9 cellular contexts compared by ENCODE assay signal in the genomic region with DNA sequence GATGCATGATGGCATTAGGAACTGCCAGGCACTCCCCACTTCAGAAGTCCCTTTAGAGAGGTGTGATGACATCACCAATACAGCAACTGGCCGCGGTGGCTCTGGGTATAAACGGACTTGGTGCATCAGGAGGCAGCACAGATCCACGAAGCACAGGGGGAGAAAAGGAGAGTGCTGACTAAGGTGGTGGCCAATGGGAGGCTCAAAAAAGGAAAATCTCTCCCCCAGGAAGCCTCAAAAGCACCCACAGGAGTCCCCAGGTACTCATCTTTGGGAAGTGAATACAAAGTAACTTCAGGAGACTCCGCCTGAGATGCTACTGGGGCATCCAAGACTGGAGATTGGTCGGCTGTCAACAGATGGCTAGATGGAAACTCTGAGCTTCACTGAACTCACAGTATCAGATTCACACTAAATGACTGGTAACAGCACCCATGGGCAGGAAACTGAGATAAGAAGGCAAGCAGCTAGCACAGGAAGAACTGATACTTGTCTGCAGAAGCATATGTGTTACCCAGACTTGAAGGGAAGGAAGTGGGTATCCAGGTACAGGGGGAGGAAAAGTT. TPM values are rescaled to one million over a fixed set of nuclear protein-coding genes. Genes with fewer than 3 reads are reported as not detected.
DNase-seq lines count a peak whose midpoint lies in the region; ATAC-seq, FAIRE-seq and TF ChIP-seq lines count a peak whose summit lies in the region.
"Had no signal": no experiment of that assay in that cellular context is flagged by ENCODE, and none has a peak within 500 bp of the region (broad histone marks: within the 10 kb centered on the region; RNA-seq: fewer than 3 reads in every experiment).

No MANE protein-coding gene starts in this region.

- FAIRE-seq in HTR-8/SVneo (lab: Jason Lieb, UNC): no peak

- H3K27ac Mint-ChIP-seq in T-helper 17 cell: peak overlapping the region; percentile 96

- H3K36me3 Mint-ChIP-seq in T-helper 17 cell (ENCODE audit: low read depth): peaks cover 2% of the 10 kb centered on the region

- H3K27ac ChIP-seq in upper lobe of right lung (peak overlapping the region; percentile 70), right cardiac atrium (ENCODE audit: low read length) (no peak overlapping the region)
- H3K27ac ChIP-seq: neutrophil had no signal

- H3K4me3 ChIP-seq in upper lobe of right lung (no peak overlapping the region), right cardiac atrium (ENCODE audit: low read length) (no peak overlapping the region)

- H3K36me3 ChIP-seq in upper lobe of right lung: no peaks in the 10 kb centered on the region
- H3K36me3 ChIP-seq: neutrophil had no signal

- H3K9me3 ChIP-seq in T-helper 17 cell (ENCODE audit: control insufficient read depth, low read length, poor library complexity, severe bottlenecking): no peaks in the 10 kb centered on the region
- H3K9me3 ChIP-seq in upper lobe of right lung: no peaks in the 10 kb centered on the region
- no peaks in the 10 kb centered on the region for H3K9me3 ChIP-seq in right cardiac atrium (ENCODE audit: control insufficient read depth, low read length)
- H3K9me3 ChIP-seq: neutrophil had no signal

- H3K27me3 ChIP-seq in upper lobe of right lung: no peaks in the 10 kb centered on the region
- H3K27me3 ChIP-seq in right cardiac atrium (ENCODE audit: control insufficient read depth, insufficient read depth): no peaks in the 10 kb centered on the region

- H3K4me3 Mint-ChIP-seq in T-helper 17 cell: peak overlapping the region; percentile 88

- intact Hi-C loops in upper lobe of right lung (cut with DNase I): no loop called here
- intact Hi-C loops in right cardiac atrium (cut with DNase I): no loop called here

- ATAC-seq in GM21786 (IDR thresholded peaks at IDR 0.05; ENCODE audit: unreplicated experiment): peak; percentile 88
- peak; percentile 82 for ATAC-seq in T-helper 17 cell
- no peak for ATAC-seq in upper lobe of right lung
- ATAC-seq in right cardiac atrium: no peak

- DNase-seq in GM10248 (ENCODE audit: extremely low spot score): peak; percentile 38
- DNase-seq in T-helper 17 cell: peak in 2 of 3 donors; percentile 28 to 44
- DNase-seq in dermis blood vessel endothelial cell: peak; percentile 20
- DNase-seq in upper lobe of right lung: no peak
- DNase-seq in HTR-8/SVneo (ENCODE audit: insufficient read length, low spot score): no peak
- no peak for DNase-seq in SW 1271 (lab: John Stamatoyannopoulos, UW)
- DNase-seq in right cardiac atrium: no peak

- TF ChIP-seq CTCF in GM10248 (IDR thresholded peaks at IDR 0.05; ENCODE audit: control extremely low read depth, extremely low read depth, low read depth, missing control alignments) (no peak), upper lobe of right lung (IDR thresholded peaks at IDR 0.05) (no peak)

- peaks cover 37% of the 10 kb centered on the region for H3K4me1 ChIP-seq in upper lobe of right lung
- H3K4me1 ChIP-seq in right cardiac atrium (ENCODE audit: control insufficient read depth, insufficient read depth, low read length): peaks cover 12% of the 10 kb centered on the region

- POLR2A ChIA-PET in GM10248 (lab: Yijun Ruan, JAX): no interaction called here

- no peaks in the 10 kb centered on the region for H3K27me3 Mint-ChIP-seq in T-helper 17 cell

- H3K4me1 Mint-ChIP-seq in T-helper 17 cell: peaks cover 52% of the 10 kb centered on the region

- WGBS in right cardiac atrium: 75% methylated on average over 6 of the region's 6 CpGs

- CTCF ChIA-PET in GM10248 (lab: Yijun Ruan, JAX): interaction anchor here (1.0 to 2.4 kb wide), 5 partner anchors 11 to 254 kb away, joined by 3 to 6 read pairs (median 4); no protein-coding TSS in a partner anchor

RNA-seq across cellular contexts. Expression of gene TTC39B, which starts 7.6 kb away (rescaled TPM):
- total RNA-seq in T-helper 17 cell (10 to 100 TPM; 28.7 to 35.6 TPM), dermis blood vessel endothelial cell (6.7 and 7.3 TPM in 2 replicates), upper lobe of right lung (46.9 TPM), right cardiac atrium (1 to 10 TPM; 2.9 to 3.8 (median 3.3) TPM)
- 1.00 TPM for polyA plus RNA-seq in right cardiac atrium

Comparison
In these comparisons a context has a peak if more than half of its experiments do, and no peak if none do; other contexts are left out.
1. DNase-seq: peak in GM10248 (single experiment), T-helper 17 cell (2 of 3) and dermis blood vessel endothelial cell (single experiment); none in upper lobe of right lung (single experiment), HTR-8/SVneo (single experiment), SW 1271 (0 of 2) and right cardiac atrium (0 of 3).
2. ATAC-seq: peak in GM21786 (single experiment) and T-helper 17 cell (single experiment); none in upper lobe of right lung (single experiment) and right cardiac atrium (0 of 2).